1 cellular context compared by ENCODE assay signal in genomic region chr9:38689678-38690077, GRCh38.
TF ChIP-seq lines count a peak whose summit lies in the region.

No MANE protein-coding gene starts in this region.

TF ChIP-seq in HEK293, 187 proteins besides CTCF, POLR2A, EP300 and RAD21 (continued from another document):
- TF ChIP-seq PRDM2 (tag by site-specific recombination; IDR thresholded peaks at IDR 0.05; ENCODE audit: borderline replicate concordance) (no peak), ZIC2 (tag by site-specific recombination; IDR thresholded peaks at IDR 0.05) (peak; percentile 38), KLF7 (tag by site-specific recombination; IDR thresholded peaks at IDR 0.05; ENCODE audit: borderline replicate concordance) (no peak)
